In the genomic region with DNA sequence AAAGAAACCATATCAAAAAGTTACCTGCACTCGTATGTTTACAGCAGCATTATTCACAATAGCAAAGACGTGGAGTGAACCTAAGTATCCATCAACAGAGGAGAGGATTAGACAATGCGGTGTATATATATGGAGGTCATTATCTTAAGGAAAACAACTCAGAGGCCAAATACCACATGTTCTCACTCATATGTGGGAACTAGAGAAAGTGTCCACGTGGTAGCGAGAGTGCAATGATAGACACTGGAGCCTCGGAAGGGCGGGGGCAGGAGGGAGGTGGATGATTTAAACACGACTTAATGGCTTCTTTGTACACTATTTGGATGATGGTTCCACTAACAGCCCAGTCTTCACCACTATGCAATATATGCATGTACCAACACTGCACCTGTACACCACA, we compare ENCODE assay signal across 24 cellular contexts. TPM values are rescaled to one million over a fixed set of nuclear protein-coding genes. Genes with fewer than 3 reads are reported as not detected.
"Had no signal": no experiment of that assay in that cellular context is flagged by ENCODE, and none has a peak within 500 bp of the region (broad histone marks: within the 10 kb centered on the region; RNA-seq: fewer than 3 reads in every experiment).

No MANE protein-coding gene starts in this region.

- H3K27ac ChIP-seq: coronary artery, dorsolateral prefrontal cortex, esophagus squamous epithelium, gastrocnemius medialis, heart right ventricle, left lung, lower lobe of right lung had no signal

- H3K4me1 ChIP-seq: esophagus squamous epithelium, gastrocnemius medialis, heart right ventricle, left lung, lower lobe of right lung had no signal

- ATAC-seq: gastrocnemius medialis; heart right ventricle; left cardiac atrium; left lung; left ventricle myocardium superior; lower lobe of right lung; mucosa of descending colon; naive thymus-derived CD8-positive, alpha-beta T cell had no signal

- H3K9me3 ChIP-seq: esophagus squamous epithelium, gastrocnemius medialis, left lung, lower lobe of right lung, mucosa of descending colon had no signal

- FAIRE-seq: endothelial cell of umbilical vein, islet of Langerhans, keratinocyte had no signal

- H3K27me3 ChIP-seq: gastrocnemius medialis, left lung had no signal

- DNase-seq: dermis blood vessel endothelial cell; dorsolateral prefrontal cortex; effector CD4-positive, alpha-beta T cell; effector memory CD4-positive, alpha-beta T cell; esophagus squamous epithelium; foreskin fibroblast; foreskin melanocyte; gastrocnemius medialis; glutamatergic neuron; heart right ventricle; hippocampal formation; left cardiac atrium; left lung; left ventricle myocardium superior; lower lobe of right lung; mesenchymal stem cell; mucosa of descending colon; naive B cell; naive thymus-derived CD8-positive, alpha-beta T cell had no signal

- H3K36me3 ChIP-seq: esophagus squamous epithelium, gastrocnemius medialis, heart right ventricle, left lung, lower lobe of right lung had no signal

- H3K4me3 ChIP-seq: coronary artery, dorsolateral prefrontal cortex, esophagus squamous epithelium, gastrocnemius medialis, heart right ventricle, left lung, lower lobe of right lung, mucosa of descending colon had no signal

RNA-seq across cellular contexts. Expression of a gene that starts 40.1 kb away (rescaled TPM):
- total RNA-seq: endothelial cell of umbilical vein, left ventricle myocardium superior, mesenteric fat pad had no signal
